In the genomic region with DNA sequence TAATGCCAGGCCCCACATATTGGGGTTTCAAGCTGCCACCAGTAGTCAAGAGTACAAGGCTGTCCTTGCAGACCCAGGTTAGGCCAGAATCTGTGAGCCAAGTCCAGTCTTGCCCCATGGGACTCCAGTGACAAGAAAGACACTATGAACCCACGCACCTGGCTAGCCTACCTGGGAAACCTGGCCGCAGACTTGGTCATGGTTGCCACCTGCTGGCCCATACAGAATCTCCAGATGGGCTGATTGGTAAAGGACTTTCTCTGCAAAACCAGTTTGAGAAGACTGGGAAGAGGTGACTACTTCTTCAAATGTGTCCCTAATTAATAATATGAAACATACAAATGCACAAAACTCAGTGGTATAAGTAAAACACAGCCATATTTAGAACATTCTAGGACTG, we compare ENCODE assay signal across 1 cellular context.
TF ChIP-seq lines count a peak whose summit lies in the region.

No MANE protein-coding gene starts in this region.

TF ChIP-seq in H1, 55 proteins besides CTCF, POLR2A, EP300 and RAD21 (continued from another document):
- TF ChIP-seq, protein P1, sequence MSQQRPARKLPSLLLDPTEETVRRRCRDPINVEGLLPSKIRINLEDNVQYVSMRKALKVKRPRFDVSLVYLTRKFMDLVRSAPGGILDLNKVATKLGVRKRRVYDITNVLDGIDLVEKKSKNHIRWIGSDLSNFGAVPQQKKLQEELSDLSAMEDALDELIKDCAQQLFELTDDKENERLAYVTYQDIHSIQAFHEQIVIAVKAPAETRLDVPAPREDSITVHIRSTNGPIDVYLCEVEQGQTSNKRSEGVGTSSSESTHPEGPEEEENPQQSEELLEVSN (IDR thresholded peaks at IDR 0.05) = no peak
- no peak for TF ChIP-seq SIX5 (IDR thresholded peaks at IDR 0.05; ENCODE audit: low read depth, low read length)
- no peak for TF ChIP-seq JUND (IDR thresholded peaks at IDR 0.05; ENCODE audit: low read length)
- TF ChIP-seq CTBP2 (IDR thresholded peaks at IDR 0.05; ENCODE audit: borderline replicate concordance, insufficient read depth, insufficient read length, low read length) = no peak
- no peak for TF ChIP-seq BACH1 (IDR thresholded peaks at IDR 0.05; ENCODE audit: low read length)
- no peak for TF ChIP-seq EGR1 (IDR thresholded peaks at IDR 0.05; ENCODE audit: borderline replicate concordance, low read depth, low read length)
- TF ChIP-seq CBX8 (IDR thresholded peaks at IDR 0.05; ENCODE audit: borderline replicate concordance, low read depth, low read length) = no peak
- no peak for TF ChIP-seq CHD2 (IDR thresholded peaks at IDR 0.05; ENCODE audit: low read length)
- TF ChIP-seq, protein P2, sequence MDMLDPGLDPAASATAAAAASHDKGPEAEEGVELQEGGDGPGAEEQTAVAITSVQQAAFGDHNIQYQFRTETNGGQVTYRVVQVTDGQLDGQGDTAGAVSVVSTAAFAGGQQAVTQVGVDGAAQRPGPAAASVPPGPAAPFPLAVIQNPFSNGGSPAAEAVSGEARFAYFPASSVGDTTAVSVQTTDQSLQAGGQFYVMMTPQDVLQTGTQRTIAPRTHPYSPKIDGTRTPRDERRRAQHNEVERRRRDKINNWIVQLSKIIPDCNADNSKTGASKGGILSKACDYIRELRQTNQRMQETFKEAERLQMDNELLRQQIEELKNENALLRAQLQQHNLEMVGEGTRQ (IDR thresholded peaks at IDR 0.05; ENCODE audit: low read length) = no peak
- TF ChIP-seq POU5F1 (IDR thresholded peaks at IDR 0.05; ENCODE audit: low read depth, low read length) = no peak
- no peak for TF ChIP-seq TCF12 (IDR thresholded peaks at IDR 0.05; ENCODE audit: low read depth, low read length)
- TF ChIP-seq CHD1 (IDR thresholded peaks at IDR 0.05; ENCODE audit: low read depth, low read length) = no peak
- TF ChIP-seq, protein P3, sequence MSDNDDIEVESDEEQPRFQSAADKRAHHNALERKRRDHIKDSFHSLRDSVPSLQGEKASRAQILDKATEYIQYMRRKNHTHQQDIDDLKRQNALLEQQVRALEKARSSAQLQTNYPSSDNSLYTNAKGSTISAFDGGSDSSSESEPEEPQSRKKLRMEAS (IDR thresholded peaks at IDR 0.05) = no peak
- TF ChIP-seq CEBPB (IDR thresholded peaks at IDR 0.05; ENCODE audit: low read depth, low read length) = no peak
- TF ChIP-seq SP2 (IDR thresholded peaks at IDR 0.05; ENCODE audit: low read length) = no peak
- TF ChIP-seq BRCA1 (IDR thresholded peaks at IDR 0.05; ENCODE audit: low read depth, low read length) = no peak
- TF ChIP-seq, protein P4, sequence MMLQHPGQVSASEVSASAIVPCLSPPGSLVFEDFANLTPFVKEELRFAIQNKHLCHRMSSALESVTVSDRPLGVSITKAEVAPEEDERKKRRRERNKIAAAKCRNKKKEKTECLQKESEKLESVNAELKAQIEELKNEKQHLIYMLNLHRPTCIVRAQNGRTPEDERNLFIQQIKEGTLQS (IDR thresholded peaks at IDR 0.05; ENCODE audit: insufficient read depth, low read depth, low read length) = no peak
- TF ChIP-seq BCL11A (IDR thresholded peaks at IDR 0.05; ENCODE audit: low read depth in 2 of 2, low read length in 2 of 2) = no peak
TF ChIP-seq in H1: peak in this region for 0.
